In the genomic region with DNA sequence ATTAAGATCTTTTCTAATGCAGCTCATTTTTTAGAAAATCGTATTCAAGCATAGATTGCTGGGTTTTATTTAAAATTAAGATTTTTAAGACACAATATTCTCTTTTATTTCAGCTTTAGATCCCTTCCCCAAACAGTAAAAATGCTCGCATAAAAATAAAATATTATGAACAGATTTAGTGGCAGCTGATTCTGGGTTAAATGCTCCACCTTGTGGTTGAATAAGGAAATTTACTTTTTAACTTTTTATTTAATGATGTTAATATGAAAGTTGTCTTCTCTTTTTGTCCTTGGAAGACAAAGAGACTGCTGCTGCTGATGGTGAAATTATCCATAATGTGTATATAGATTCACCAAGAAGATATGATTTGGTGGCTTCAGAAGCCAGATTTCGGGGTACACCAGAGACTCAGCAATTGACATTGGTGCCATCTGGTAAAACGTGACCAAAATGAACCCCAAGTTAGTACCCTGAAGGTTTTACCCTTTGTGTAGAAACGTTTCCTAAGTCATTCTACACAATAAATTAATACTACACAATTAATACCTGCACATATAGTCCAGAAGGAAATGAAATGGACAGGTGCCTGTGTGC, we compare ENCODE assay signal across 9 cellular contexts.
DNase-seq lines count a peak whose midpoint lies in the region; ATAC-seq and TF ChIP-seq lines count a peak whose summit lies in the region.
"Had no signal": no experiment of that assay in that cellular context is flagged by ENCODE, and none has a peak within 500 bp of the region (broad histone marks: within the 10 kb centered on the region; RNA-seq: fewer than 3 reads in every experiment).

No MANE protein-coding gene starts in this region.

- no peak for TF ChIP-seq POLR2A in NB4 (IDR thresholded peaks at IDR 0.05; ENCODE audit: extremely low read depth, insufficient read length)

- no peaks in the 10 kb centered on the region for H3K27me3 ChIP-seq in brain microvascular endothelial cell (replicated peaks)

- H3K27ac Mint-ChIP-seq in nephron = no peak overlapping the region
- no peak overlapping the region for H3K27ac Mint-ChIP-seq in T-helper 2 cell treated with Interferon-gamma antibody and Interleukin-4, amounts not matched to agents 5 μg/mL and 100 μg/mL, for 36 hours
- H3K27ac Mint-ChIP-seq: memory B cell had no signal

- no peak overlapping the region for H3K4me3 Mint-ChIP-seq in nephron
- H3K4me3 Mint-ChIP-seq in T-helper 2 cell treated with Interferon-gamma antibody and Interleukin-4, amounts not matched to agents 5 μg/mL and 100 μg/mL, for 36 hours = no peak overlapping the region
- H3K4me3 Mint-ChIP-seq: memory B cell had no signal

- no peaks in the 10 kb centered on the region for H3K9me3 Mint-ChIP-seq in nephron
- H3K9me3 Mint-ChIP-seq in T-helper 2 cell treated with Interferon-gamma antibody and Interleukin-4, amounts not matched to agents 5 μg/mL and 100 μg/mL, for 36 hours = no peaks in the 10 kb centered on the region
- H3K9me3 Mint-ChIP-seq: memory B cell had no signal

- no peak overlapping the region for H3K4me3 ChIP-seq in NB4 (ENCODE audit: low read depth, low read length)
- H3K4me3 ChIP-seq in brain microvascular endothelial cell (ENCODE audit: low read depth, low read length) = no peak overlapping the region

- H3K27ac ChIP-seq in brain microvascular endothelial cell = no peak overlapping the region

- ATAC-seq in HG03095 (IDR thresholded peaks at IDR 0.05; ENCODE audit: unreplicated experiment) (no peak), GM18868 (IDR thresholded peaks at IDR 0.05; ENCODE audit: unreplicated experiment) (no peak), GM18867 (IDR thresholded peaks at IDR 0.05; ENCODE audit: unreplicated experiment) (no peak)

- no peaks in the 10 kb centered on the region for H3K36me3 Mint-ChIP-seq in nephron (ENCODE audit: low read depth)
- H3K36me3 Mint-ChIP-seq in T-helper 2 cell treated with Interferon-gamma antibody and Interleukin-4, amounts not matched to agents 5 μg/mL and 100 μg/mL, for 36 hours (ENCODE audit: low read depth) = no peaks in the 10 kb centered on the region
- H3K36me3 Mint-ChIP-seq: memory B cell had no signal

- H3K36me3 ChIP-seq in brain microvascular endothelial cell (replicated peaks) = no peaks in the 10 kb centered on the region

- H3K4me1 Mint-ChIP-seq in nephron = peaks cover 20% of the 10 kb centered on the region
- H3K4me1 Mint-ChIP-seq in T-helper 2 cell treated with Interferon-gamma antibody and Interleukin-4, amounts not matched to agents 5 μg/mL and 100 μg/mL, for 36 hours (ENCODE audit: low read depth) = no peaks in the 10 kb centered on the region
- H3K4me1 Mint-ChIP-seq: memory B cell had no signal

- DNase-seq in EH (ENCODE audit: low read depth) (peak; percentile 27), NB4 (ENCODE audit: low read depth) (peak; percentile 8), brain microvascular endothelial cell (no peak)
- no peak for DNase-seq in T-helper 2 cell treated with Interferon-gamma antibody and Interleukin-4, amounts not matched to agents 5 μg/mL and 100 μg/mL, for 36 hours (ENCODE audit: low spot score)

- no peaks in the 10 kb centered on the region for H3K27me3 Mint-ChIP-seq in nephron (ENCODE audit: low read depth)
- H3K27me3 Mint-ChIP-seq in T-helper 2 cell treated with Interferon-gamma antibody and Interleukin-4, amounts not matched to agents 5 μg/mL and 100 μg/mL, for 36 hours (ENCODE audit: low read depth) = no peaks in the 10 kb centered on the region

- TF ChIP-seq CTCF in NB4 (IDR thresholded peaks at IDR 0.05; ENCODE audit: low read depth, low read length) (peak; percentile 19), brain microvascular endothelial cell (IDR thresholded peaks at IDR 0.05; ENCODE audit: low read depth, low read length, missing control alignments) (peak; percentile 30), nephron (IDR thresholded peaks at IDR 0.05; ENCODE audit: unreplicated experiment in 3 of 3) (peak; percentile 67 to 80 (median 72))

- in situ Hi-C loops in brain microvascular endothelial cell (cut with HindIII; ENCODE audit: low pct_ligation_motif_present, low sequenced_read_pairs) = no loop called here

Comparison
In these comparisons a context has a peak if more than half of its experiments do, and no peak if none do; other contexts are left out.
1. DNase-seq: peak in EH (single experiment) and NB4 (single experiment); none in brain microvascular endothelial cell (single experiment) and T-helper 2 cell treated with Interferon-gamma antibody and Interleukin-4, amounts not matched to agents 5 μg/mL and 100 μg/mL, for 36 hours (single experiment).
2. CTCF ChIP-seq: peak in every context shown above with its lines; median percentile 72 in nephron; 30 in brain microvascular endothelial cell; 19 in NB4.